ENCODE assay signal across 8 cellular contexts in genomic region chr13:114049026-114049425, GRCh38.
A peak's percentile ranks its signal among the peaks of the same experiment; 100 is the strongest.
DNase-seq lines count a peak whose midpoint lies in the region; ATAC-seq, FAIRE-seq and TF ChIP-seq lines count a peak whose summit lies in the region.

No MANE protein-coding gene starts in this region.

- FAIRE-seq in small intestine (lab: Jason Lieb, UNC) = no peak

- TF ChIP-seq CTCF in GM12865 (IDR thresholded peaks at IDR 0.05; ENCODE audit: insufficient read depth, low read depth, low read length, missing control alignments) (no peak), A673 (conservative IDR thresholded peaks at IDR 0.05; ENCODE audit: low read depth, low read length) (no peak)

- ATAC-seq in HG02840 (IDR thresholded peaks at IDR 0.05; ENCODE audit: low FRiP score, unreplicated experiment) = peak; percentile 50
- no peak for ATAC-seq in GM18870 (IDR thresholded peaks at IDR 0.05; ENCODE audit: unreplicated experiment)

- intact Hi-C loops in A673 (cut with micrococcal nuclease; ENCODE audit: unreplicated experiment) = no loop called here

- H3K36me3 ChIP-seq in small intestine (ENCODE audit: control insufficient read depth in 2 of 2, insufficient read depth in 2 of 2, low read length in 2 of 2) (no peaks in the 10 kb centered on the region), A673 (ENCODE audit: insufficient read depth, low read length, poor library complexity, severe bottlenecking) (no peaks in the 10 kb centered on the region)

- no TSS peak for BruUV-seq in A673 (replicated peaks; lab: Mats Ljungman, UMichigan)

- H3K4me3 ChIP-seq in GM12865 (ENCODE audit: low read depth, low read length) (no peak overlapping the region), small intestine (ENCODE audit: low read depth in 1 of 2, low read length in 2 of 2) (no peak overlapping the region), A673 (ENCODE audit: low read depth, low read length, poor library complexity, severe bottlenecking) (no peak overlapping the region)

- 5 to 39% (median 17%) methylated on average over 15 of the region's 15 CpGs for WGBS in small intestine, 3 donors

- H3K27ac ChIP-seq in small intestine (ENCODE audit: low read depth in 1 of 2, low read length in 1 of 2) (no peak overlapping the region), A673 (ENCODE audit: low read depth, low read length, poor library complexity, severe bottlenecking) (no peak overlapping the region)

- no peaks in the 10 kb centered on the region for H3K27me3 ChIP-seq in small intestine (ENCODE audit: control insufficient read depth in 2 of 2, insufficient read depth in 2 of 2, low read length in 2 of 2)
- no peaks in the 10 kb centered on the region for H3K27me3 ChIP-seq in A673 (replicated peaks; ENCODE audit: insufficient read depth, low read depth, low read length, poor library complexity)

- DNase-seq in GM12865 (ENCODE audit: low read depth) = peak; percentile 81
- peak; percentile 77 for DNase-seq in activated CD8-positive, alpha-beta memory T cell treated with anti-CD3 and anti-CD28 coated beads, Interleukin-2, amount 50 U/mL, for 48 hours
- peak; percentile 48 for DNase-seq in small intestine
- DNase-seq in A673 (ENCODE audit: low spot score) = no peak
- DNase-seq in nucleus accumbens (lab: John Stamatoyannopoulos, UW) = no peak
- no peak for DNase-seq in mucosa of gallbladder (ENCODE audit: low spot score)

- no peaks in the 10 kb centered on the region for H3K4me1 ChIP-seq in small intestine (ENCODE audit: control insufficient read depth in 2 of 2, insufficient read depth in 1 of 2, low read depth in 1 of 2, low read length in 1 of 2)
- H3K4me1 ChIP-seq in A673 (ENCODE audit: insufficient read depth, low read length, poor library complexity, severe bottlenecking) = no peaks in the 10 kb centered on the region

- CTCF ChIA-PET in A673 (lab: Charles Lee) = no interaction called here

- POLR2A ChIA-PET in A673 (lab: Charles Lee; ENCODE audit: low non-redundant PET) = interaction anchor here (0.6 kb wide), 1 partner anchor 62 kb away, joined by 3 read pairs; no protein-coding TSS in a partner anchor

- no peaks in the 10 kb centered on the region for H3K9me3 ChIP-seq in small intestine (ENCODE audit: control insufficient read depth, low read depth)
- H3K9me3 ChIP-seq in A673 (ENCODE audit: low read depth, low read length, poor library complexity, severe bottlenecking) = no peaks in the 10 kb centered on the region

Comparison
In these comparisons a context has a peak if more than half of its experiments do, and no peak if none do; other contexts are left out.
1. DNase-seq: peak in GM12865 (single experiment), activated CD8-positive, alpha-beta memory T cell treated with anti-CD3 and anti-CD28 coated beads, Interleukin-2, amount 50 U/mL, for 48 hours (single experiment) and small intestine (single experiment); none in A673 (single experiment), nucleus accumbens (0 of 56) and mucosa of gallbladder (single experiment).